Comparison of ENCODE assay signal across 1 cellular context in genomic region chr2:185628985-185629384, GRCh38.
TF ChIP-seq lines count a peak whose summit lies in the region.

No MANE protein-coding gene starts in this region.

TF ChIP-seq in HepG2, 621 proteins besides CTCF, POLR2A, EP300 and RAD21 (continued from another document):
- TF ChIP-seq ATF6 (CRISPR knock-in tag; conservative IDR thresholded peaks at IDR 0.05) = no peak
- no peak for TF ChIP-seq ZNF709 (CRISPR knock-in tag; IDR thresholded peaks at IDR 0.05)
- no peak for TF ChIP-seq ZNF326 (CRISPR knock-in tag; IDR thresholded peaks at IDR 0.05; ENCODE audit: borderline replicate concordance)
- no peak for TF ChIP-seq MTA3 (CRISPR knock-in tag; IDR thresholded peaks at IDR 0.05)
- no peak for TF ChIP-seq CBX5 (CRISPR knock-in tag; IDR thresholded peaks at IDR 0.05; ENCODE audit: borderline replicate concordance)
- TF ChIP-seq ZNF138 (CRISPR knock-in tag; IDR thresholded peaks at IDR 0.05; ENCODE audit: low read depth) = no peak
- TF ChIP-seq SMC3 (IDR thresholded peaks at IDR 0.05; ENCODE audit: low read length) = peak; percentile 80
- no peak for TF ChIP-seq STAT5B (CRISPR knock-in tag; IDR thresholded peaks at IDR 0.05)
- TF ChIP-seq ZNF580 (CRISPR knock-in tag; IDR thresholded peaks at IDR 0.05; ENCODE audit: borderline replicate concordance, low read depth) = no peak
- TF ChIP-seq ZNF549 (CRISPR knock-in tag; IDR thresholded peaks at IDR 0.05) = no peak
- no peak for TF ChIP-seq ZNF235 (CRISPR knock-in tag; IDR thresholded peaks at IDR 0.05; ENCODE audit: borderline replicate concordance)
- TF ChIP-seq, protein P1, sequence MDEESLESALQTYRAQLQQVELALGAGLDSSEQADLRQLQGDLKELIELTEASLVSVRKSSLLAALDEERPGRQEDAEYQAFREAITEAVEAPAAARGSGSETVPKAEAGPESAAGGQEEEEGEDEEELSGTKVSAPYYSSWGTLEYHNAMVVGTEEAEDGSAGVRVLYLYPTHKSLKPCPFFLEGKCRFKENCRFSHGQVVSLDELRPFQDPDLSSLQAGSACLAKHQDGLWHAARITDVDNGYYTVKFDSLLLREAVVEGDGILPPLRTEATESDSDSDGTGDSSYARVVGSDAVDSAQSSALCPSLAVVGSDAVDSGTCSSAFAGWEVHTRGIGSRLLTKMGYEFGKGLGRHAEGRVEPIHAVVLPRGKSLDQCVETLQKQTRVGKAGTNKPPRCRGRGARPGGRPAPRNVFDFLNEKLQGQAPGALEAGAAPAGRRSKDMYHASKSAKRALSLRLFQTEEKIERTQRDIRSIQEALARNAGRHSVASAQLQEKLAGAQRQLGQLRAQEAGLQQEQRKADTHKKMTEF (CRISPR knock-in tag; IDR thresholded peaks at IDR 0.05) = no peak
- no peak for TF ChIP-seq ZNF142 (CRISPR knock-in tag; IDR thresholded peaks at IDR 0.05)
- no peak for TF ChIP-seq ZNF839 (CRISPR knock-in tag; IDR thresholded peaks at IDR 0.05; ENCODE audit: borderline replicate concordance)
- TF ChIP-seq SUZ12 (IDR thresholded peaks at IDR 0.05; ENCODE audit: low read depth, low read length) = no peak
- TF ChIP-seq ZNF292 (CRISPR knock-in tag; IDR thresholded peaks at IDR 0.05; ENCODE audit: borderline replicate concordance, low read depth) = no peak
- no peak for TF ChIP-seq RBFOX2 (IDR thresholded peaks at IDR 0.05; ENCODE audit: low read depth, low read length)
- TF ChIP-seq CEBPG (CRISPR knock-in tag; IDR thresholded peaks at IDR 0.05) = no peak
- no peak for TF ChIP-seq ZNF564 (CRISPR knock-in tag; IDR thresholded peaks at IDR 0.05)
- TF ChIP-seq ZNF124 (CRISPR knock-in tag; IDR thresholded peaks at IDR 0.05) = no peak
- TF ChIP-seq, protein P2, sequence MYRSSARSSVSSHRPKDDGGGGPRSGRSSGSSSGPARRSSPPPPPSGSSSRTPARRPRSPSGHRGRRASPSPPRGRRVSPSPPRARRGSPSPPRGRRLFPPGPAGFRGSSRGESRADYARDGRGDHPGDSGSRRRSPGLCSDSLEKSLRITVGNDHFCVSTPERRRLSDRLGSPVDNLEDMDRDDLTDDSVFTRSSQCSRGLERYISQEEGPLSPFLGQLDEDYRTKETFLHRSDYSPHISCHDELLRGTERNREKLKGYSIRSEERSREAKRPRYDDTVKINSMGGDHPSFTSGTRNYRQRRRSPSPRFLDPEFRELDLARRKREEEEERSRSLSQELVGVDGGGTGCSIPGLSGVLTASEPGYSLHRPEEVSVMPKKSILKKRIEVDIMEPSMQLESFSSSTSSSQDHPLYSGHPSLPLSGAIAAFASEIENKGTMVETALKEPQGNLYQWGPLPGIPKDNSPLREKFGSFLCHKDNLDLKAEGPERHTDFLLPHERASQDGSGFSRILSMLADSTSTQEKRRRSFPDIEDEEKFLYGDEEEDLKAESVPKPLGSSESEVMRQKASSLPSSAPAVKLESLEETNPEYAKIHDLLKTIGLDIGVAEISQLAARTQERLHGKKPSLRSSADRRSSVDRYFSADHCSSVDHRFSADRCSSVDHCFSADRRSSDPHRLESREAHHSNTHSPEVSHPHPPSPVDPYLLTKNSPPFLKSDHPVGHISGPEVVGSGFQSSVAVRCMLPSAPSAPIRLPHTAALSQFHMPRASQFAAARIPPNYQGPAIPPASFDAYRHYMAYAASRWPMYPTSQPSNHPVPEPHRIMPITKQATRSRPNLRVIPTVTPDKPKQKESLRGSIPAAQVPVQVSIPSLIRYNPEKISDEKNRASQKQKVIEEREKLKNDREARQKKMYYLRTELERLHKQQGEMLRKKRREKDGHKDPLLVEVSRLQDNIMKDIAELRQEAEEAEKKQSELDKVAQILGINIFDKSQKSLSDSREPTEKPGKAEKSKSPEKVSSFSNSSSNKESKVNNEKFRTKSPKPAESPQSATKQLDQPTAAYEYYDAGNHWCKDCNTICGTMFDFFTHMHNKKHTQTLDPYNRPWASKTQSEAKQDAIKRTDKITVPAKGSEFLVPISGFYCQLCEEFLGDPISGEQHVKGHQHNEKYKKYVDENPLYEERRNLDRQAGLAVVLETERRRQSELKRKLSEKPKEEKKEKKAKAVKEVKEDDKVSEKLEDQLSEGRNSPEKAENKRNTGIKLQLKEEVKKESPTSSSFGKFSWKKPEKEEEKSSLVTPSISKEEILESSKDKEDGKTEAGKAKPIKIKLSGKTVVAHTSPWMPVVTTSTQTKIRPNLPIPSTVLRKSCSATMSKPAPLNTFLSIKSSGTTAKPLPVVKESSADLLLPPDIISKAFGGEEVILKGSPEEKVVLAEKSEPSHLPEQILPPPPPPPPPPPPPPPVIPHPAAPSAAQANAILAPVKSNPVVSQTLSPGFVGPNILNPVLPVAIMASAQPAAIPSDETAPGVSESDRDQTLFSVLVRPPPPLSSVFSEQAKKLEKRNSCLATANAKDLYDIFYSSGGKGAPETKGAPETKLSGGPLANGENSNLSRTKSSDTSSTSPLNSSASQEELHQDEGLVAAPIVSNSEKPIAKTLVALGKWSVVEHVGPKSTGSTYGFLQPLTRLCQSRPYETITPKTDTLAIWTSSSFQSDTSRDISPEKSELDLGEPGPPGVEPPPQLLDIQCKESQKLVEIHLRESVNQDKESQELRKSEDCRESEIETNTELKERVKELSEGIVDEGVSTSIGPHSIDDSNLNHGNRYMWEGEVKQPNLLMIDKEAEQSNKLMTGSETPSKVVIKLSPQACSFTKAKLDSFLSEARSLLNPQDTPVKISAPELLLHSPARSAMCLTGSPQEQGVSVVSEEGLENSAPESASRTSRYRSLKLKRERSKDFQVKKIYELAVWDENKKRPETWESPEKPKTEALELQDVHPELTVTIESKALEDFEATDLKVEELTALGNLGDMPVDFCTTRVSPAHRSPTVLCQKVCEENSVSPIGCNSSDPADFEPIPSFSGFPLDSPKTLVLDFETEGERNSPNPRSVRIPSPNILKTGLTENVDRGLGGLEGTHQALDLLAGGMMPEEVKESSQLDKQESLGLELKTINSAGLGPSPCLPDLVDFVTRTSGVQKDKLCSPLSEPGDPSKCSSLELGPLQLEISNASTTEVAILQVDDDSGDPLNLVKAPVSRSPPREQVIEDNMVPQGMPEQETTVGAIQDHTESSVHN (CRISPR knock-in tag; IDR thresholded peaks at IDR 0.05) = no peak
- no peak for TF ChIP-seq NFYB (CRISPR knock-in tag; IDR thresholded peaks at IDR 0.05)
- TF ChIP-seq, protein P3, sequence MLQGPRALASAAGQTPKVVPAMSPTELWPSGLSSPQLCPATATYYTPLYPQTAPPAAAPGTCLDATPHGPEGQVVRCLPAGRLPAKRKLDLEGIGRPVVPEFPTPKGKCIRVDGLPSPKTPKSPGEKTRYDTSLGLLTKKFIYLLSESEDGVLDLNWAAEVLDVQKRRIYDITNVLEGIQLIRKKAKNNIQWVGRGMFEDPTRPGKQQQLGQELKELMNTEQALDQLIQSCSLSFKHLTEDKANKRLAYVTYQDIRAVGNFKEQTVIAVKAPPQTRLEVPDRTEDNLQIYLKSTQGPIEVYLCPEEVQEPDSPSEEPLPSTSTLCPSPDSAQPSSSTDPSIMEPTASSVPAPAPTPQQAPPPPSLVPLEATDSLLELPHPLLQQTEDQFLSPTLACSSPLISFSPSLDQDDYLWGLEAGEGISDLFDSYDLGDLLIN (CRISPR knock-in tag; IDR thresholded peaks at IDR 0.05; ENCODE audit: borderline replicate concordance) = no peak
- no peak for TF ChIP-seq MLX (CRISPR knock-in tag; IDR thresholded peaks at IDR 0.05)
- TF ChIP-seq, protein P4, sequence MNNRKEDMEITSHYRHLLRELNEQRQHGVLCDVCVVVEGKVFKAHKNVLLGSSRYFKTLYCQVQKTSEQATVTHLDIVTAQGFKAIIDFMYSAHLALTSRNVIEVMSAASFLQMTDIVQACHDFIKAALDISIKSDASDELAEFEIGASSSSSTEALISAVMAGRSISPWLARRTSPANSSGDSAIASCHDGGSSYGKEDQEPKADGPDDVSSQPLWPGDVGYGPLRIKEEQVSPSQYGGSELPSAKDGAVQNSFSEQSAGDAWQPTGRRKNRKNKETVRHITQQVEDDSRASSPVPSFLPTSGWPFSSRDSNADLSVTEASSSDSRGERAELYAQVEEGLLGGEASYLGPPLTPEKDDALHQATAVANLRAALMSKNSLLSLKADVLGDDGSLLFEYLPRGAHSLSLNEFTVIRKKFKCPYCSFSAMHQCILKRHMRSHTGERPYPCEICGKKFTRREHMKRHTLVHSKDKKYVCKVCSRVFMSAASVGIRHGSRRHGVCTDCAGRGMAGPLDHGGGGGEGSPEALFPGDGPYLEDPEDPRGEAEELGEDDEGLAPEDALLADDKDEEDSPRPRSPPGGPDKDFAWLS (CRISPR knock-in tag; IDR thresholded peaks at IDR 0.05; ENCODE audit: borderline replicate concordance) = no peak
- TF ChIP-seq STAG1 (CRISPR knock-in tag; IDR thresholded peaks at IDR 0.05) = peak; percentile 63
- no peak for TF ChIP-seq GLI4 (CRISPR knock-in tag; IDR thresholded peaks at IDR 0.05; ENCODE audit: borderline replicate concordance)
- TF ChIP-seq ZFP90 (CRISPR knock-in tag; IDR thresholded peaks at IDR 0.05; ENCODE audit: borderline replicate concordance) = no peak
